In genomic region chr21:29187939-29188338, GRCh38 we compare ENCODE assay signal across 9 cellular contexts. TPM values are rescaled to one million over a fixed set of nuclear protein-coding genes. Genes with fewer than 3 reads are reported as not detected.
A peak's percentile ranks its signal among the peaks of the same experiment; 100 is the strongest.
DNase-seq lines count a peak whose midpoint lies in the region; ATAC-seq and TF ChIP-seq lines count a peak whose summit lies in the region.
"Had no signal": no experiment of that assay in that cellular context is flagged by ENCODE, and none has a peak within 500 bp of the region (broad histone marks: within the 10 kb centered on the region; RNA-seq: fewer than 3 reads in every experiment).

No MANE protein-coding gene starts in this region.

- DNase-seq in GM04504 (ENCODE audit: low read depth) (peak; percentile 81), fibroblast of pulmonary artery (ENCODE audit: low read depth) (peak; percentile 94), pulmonary artery endothelial cell (ENCODE audit: low read depth, low spot score) (peak; percentile 83), OCI-LY7 (ENCODE audit: low spot score) (no peak), H9 (no peak), OCI-M1 (lab: John Stamatoyannopoulos, UW) (no peak)

- no peak overlapping the region for H2BK15ac ChIP-seq in H9 (ENCODE audit: low read depth, low read length)

- peaks cover 1 to 4% of the 10 kb centered on the region in 2 experiments for H3K4me1 Mint-ChIP-seq in H9
- H3K4me1 Mint-ChIP-seq: activated naive CD4-positive, alpha-beta T cell treated with anti-CD3 and anti-CD28 coated beads, Interleukin-2, amount 50 U/mL, for 24 hours had no signal

- H3K4me1 ChIP-seq in OCI-LY7 (ENCODE audit: insufficient read depth, low read length, poor library complexity, severe bottlenecking) (no peaks in the 10 kb centered on the region), H9 (ENCODE audit: insufficient read depth, low read length) (no peaks in the 10 kb centered on the region)

- H3K27ac ChIP-seq in OCI-LY7 (ENCODE audit: low read depth, low read length, poor library complexity, severe bottlenecking): no peak overlapping the region
- no peak overlapping the region for H3K27ac ChIP-seq in H9 (ENCODE audit: insufficient read length, low read depth, low read length)

- H3K27me3 Mint-ChIP-seq in H9 (ENCODE audit: low read depth): no peaks in the 10 kb centered on the region
- H3K27me3 Mint-ChIP-seq: activated naive CD4-positive, alpha-beta T cell treated with anti-CD3 and anti-CD28 coated beads, Interleukin-2, amount 50 U/mL, for 24 hours had no signal

- H3K79me1 ChIP-seq in H9 (ENCODE audit: insufficient read depth, low read depth, low read length, poor library complexity, severe bottlenecking): no peaks in the 10 kb centered on the region

- no peak overlapping the region for H2BK120ac ChIP-seq in H9 (ENCODE audit: low read depth, low read length, poor library complexity, severe bottlenecking)

- no peak overlapping the region for H3K23ac ChIP-seq in H9 (ENCODE audit: insufficient read length, low read depth, low read length)

- H4K91ac ChIP-seq in H9 (ENCODE audit: insufficient read length, low read depth, low read length): no peak overlapping the region

- H3T11ph ChIP-seq in H9 (ENCODE audit: low read length): no peak overlapping the region

- no peaks in the 10 kb centered on the region for H3K36me3 ChIP-seq in OCI-LY7 (ENCODE audit: insufficient read depth, low read length)

- ATAC-seq in SK-N-SH treated with all-trans-retinoic acid at 6 μM for 48 hours (peak; percentile 74), GM18498 (IDR thresholded peaks at IDR 0.05; ENCODE audit: unreplicated experiment) (no peak)

- H3K9me3 Mint-ChIP-seq in H9: no peaks in the 10 kb centered on the region; a peak in 1 of 5 replicates
- H3K9me3 Mint-ChIP-seq: activated naive CD4-positive, alpha-beta T cell treated with anti-CD3 and anti-CD28 coated beads, Interleukin-2, amount 50 U/mL, for 24 hours had no signal

- H3K4me2 ChIP-seq in OCI-LY7 (ENCODE audit: low read length) (no peak overlapping the region), H9 (ENCODE audit: insufficient read depth, insufficient read length, low read length) (no peak overlapping the region)

- H4K8ac ChIP-seq in H9 (replicated peaks; ENCODE audit: insufficient read length, low read depth, low read length): no peak overlapping the region

- POLR2A ChIA-PET in OCI-LY7 (lab: Charles Lee): no interaction called here

- H3K9me3 ChIP-seq in OCI-LY7 (ENCODE audit: low read length) (no peaks in the 10 kb centered on the region), H9 (ENCODE audit: control insufficient read depth, low read depth, low read length) (no peaks in the 10 kb centered on the region)

- H3K14ac ChIP-seq in H9 (ENCODE audit: insufficient read depth, low read length): no peak overlapping the region

- H3K9ac ChIP-seq in H9 (ENCODE audit: extremely low read depth, insufficient read length, low read length): no peak overlapping the region

- no peak overlapping the region for H3K56ac ChIP-seq in H9 (ENCODE audit: insufficient read length, low read depth, low read length)

- no peak overlapping the region for H3K18ac ChIP-seq in H9 (ENCODE audit: insufficient read length, low read depth, low read length)

- H3K27ac Mint-ChIP-seq in H9: no peak overlapping the region
- H3K27ac Mint-ChIP-seq: activated naive CD4-positive, alpha-beta T cell treated with anti-CD3 and anti-CD28 coated beads, Interleukin-2, amount 50 U/mL, for 24 hours had no signal

- no peak overlapping the region for H2BK20ac ChIP-seq in H9 (ENCODE audit: low read depth, low read length, poor library complexity, severe bottlenecking)

- BruUV-seq in OCI-LY7 (replicated peaks; lab: Mats Ljungman, UMichigan): no TSS peak

- H4K5ac ChIP-seq in H9 (ENCODE audit: insufficient read length, low read depth, low read length): no peak overlapping the region

- H2BK12ac ChIP-seq in H9 (ENCODE audit: insufficient read length, low read depth, low read length): no peak overlapping the region

- no peaks in the 10 kb centered on the region for H3K23me2 ChIP-seq in H9 (ENCODE audit: insufficient read length, low read depth, low read length, poor library complexity, severe bottlenecking)

- no peaks in the 10 kb centered on the region for H3K79me2 ChIP-seq in OCI-LY7 (ENCODE audit: insufficient read depth, low read depth, low read length)
- H3K79me2 ChIP-seq in H9 (ENCODE audit: insufficient read depth, low read length): no peaks in the 10 kb centered on the region

- H2AK5ac ChIP-seq in H9 (ENCODE audit: insufficient read length, low read length): no peak overlapping the region

- no peak overlapping the region for H2BK5ac ChIP-seq in H9 (ENCODE audit: insufficient read length, low read length)

- H4K20me1 ChIP-seq in OCI-LY7 (ENCODE audit: insufficient read depth, low read length): no peaks in the 10 kb centered on the region
- H4K20me1 ChIP-seq in H9 (ENCODE audit: control insufficient read depth, insufficient read depth, insufficient read length): no peaks in the 10 kb centered on the region

- no peaks in the 10 kb centered on the region for H3K36me3 Mint-ChIP-seq in H9 (ENCODE audit: insufficient read depth in 1 of 3, low read depth in 3 of 3)
- H3K36me3 Mint-ChIP-seq: activated naive CD4-positive, alpha-beta T cell treated with anti-CD3 and anti-CD28 coated beads, Interleukin-2, amount 50 U/mL, for 24 hours had no signal

- no peak overlapping the region for H2AFZ ChIP-seq in OCI-LY7 (ENCODE audit: low read length)
- no peak overlapping the region for H2AFZ ChIP-seq in H9 (ENCODE audit: low read length)

- CTCF ChIA-PET in OCI-LY7 (lab: Charles Lee; ENCODE audit: unreplicated experiment): no interaction called here

- H3K4ac ChIP-seq in H9 (ENCODE audit: low read depth, low read length): no peak overlapping the region

- no peaks in the 10 kb centered on the region for H3K9me2 ChIP-seq in OCI-LY7 (ENCODE audit: insufficient read depth, low read length)

- H3K4me3 Mint-ChIP-seq in H9: no peak overlapping the region
- H3K4me3 Mint-ChIP-seq: activated naive CD4-positive, alpha-beta T cell treated with anti-CD3 and anti-CD28 coated beads, Interleukin-2, amount 50 U/mL, for 24 hours had no signal

- WGBS in H9 (ENCODE audit: extremely low coverage, insufficient read length, low lambda C conversion rate): no CpG with 5 or more reads among the region's 2 CpGs

- TF ChIP-seq CTCF in fibroblast of pulmonary artery (IDR thresholded peaks at IDR 0.05; ENCODE audit: low read length, missing control alignments): no peak
- no peak for TF ChIP-seq CTCF in OCI-LY7 (conservative IDR thresholded peaks at IDR 0.05; ENCODE audit: low read length)
- TF ChIP-seq CTCF in H9 (conservative IDR thresholded peaks at IDR 0.05): no peak

- no peaks in the 10 kb centered on the region for H3K27me3 ChIP-seq in H9 (ENCODE audit: insufficient read depth, low read length)

- intact Hi-C loops in OCI-LY7 (cut with micrococcal nuclease; ENCODE audit: unreplicated experiment): no loop called here

- H3K4me3 ChIP-seq in fibroblast of pulmonary artery (replicated peaks; ENCODE audit: low read depth, low read length) (no peak overlapping the region), OCI-LY7 (ENCODE audit: low read depth, low read length, poor library complexity, severe bottlenecking) (no peak overlapping the region)

TF ChIP-seq in SK-N-SH treated with all-trans-retinoic acid at 6 μM for 48 hours, 23 proteins besides CTCF, POLR2A, EP300 and RAD21:
- TF ChIP-seq PPARA (CRISPR knock-in tag; IDR thresholded peaks at IDR 0.05; ENCODE audit: borderline replicate concordance) (no peak), TOX (CRISPR knock-in tag; IDR thresholded peaks at IDR 0.05; ENCODE audit: borderline replicate concordance) (no peak), GLIS3 (CRISPR knock-in tag; IDR thresholded peaks at IDR 0.05) (no peak), ARNTL (CRISPR knock-in tag; IDR thresholded peaks at IDR 0.05; ENCODE audit: borderline replicate concordance, low read depth) (no peak), ZNF565 (CRISPR knock-in tag; conservative IDR thresholded peaks at IDR 0.05; ENCODE audit: low read depth) (no peak), ZFP30 (CRISPR knock-in tag; IDR thresholded peaks at IDR 0.05) (no peak), CREB5 (CRISPR knock-in tag; IDR thresholded peaks at IDR 0.05; ENCODE audit: low read depth) (no peak), TCF4 (CRISPR knock-in tag; IDR thresholded peaks at IDR 0.05; ENCODE audit: borderline replicate concordance) (no peak)
TF ChIP-seq in SK-N-SH treated with all-trans-retinoic acid at 6 μM for 48 hours: peak in this region for 0.

RNA-seq across cellular contexts. Expression of gene MAP3K7CL, which starts 57.5 kb away (rescaled TPM):
- total RNA-seq in pulmonary artery endothelial cell: 6.6 and 7.6 TPM in 2 replicates
- 2.1 and 7.8 TPM in 2 replicates for total RNA-seq in OCI-LY7 (2014; rRNA removed; shearing (Covaris generic))
- total RNA-seq in OCI-LY7 (2022): 13.0 TPM in 2 replicates
- total RNA-seq in H9 (2021): not detected in 2 replicates

Comparison
In these comparisons a context has a peak if more than half of its experiments do, and no peak if none do; other contexts are left out.
1. DNase-seq: peak in GM04504 (single experiment), fibroblast of pulmonary artery (single experiment) and pulmonary artery endothelial cell (single experiment); none in OCI-LY7 (single experiment), H9 (single experiment) and OCI-M1 (single experiment).